Comparison of ENCODE assay signal across 9 cellular contexts in the genomic region with DNA sequence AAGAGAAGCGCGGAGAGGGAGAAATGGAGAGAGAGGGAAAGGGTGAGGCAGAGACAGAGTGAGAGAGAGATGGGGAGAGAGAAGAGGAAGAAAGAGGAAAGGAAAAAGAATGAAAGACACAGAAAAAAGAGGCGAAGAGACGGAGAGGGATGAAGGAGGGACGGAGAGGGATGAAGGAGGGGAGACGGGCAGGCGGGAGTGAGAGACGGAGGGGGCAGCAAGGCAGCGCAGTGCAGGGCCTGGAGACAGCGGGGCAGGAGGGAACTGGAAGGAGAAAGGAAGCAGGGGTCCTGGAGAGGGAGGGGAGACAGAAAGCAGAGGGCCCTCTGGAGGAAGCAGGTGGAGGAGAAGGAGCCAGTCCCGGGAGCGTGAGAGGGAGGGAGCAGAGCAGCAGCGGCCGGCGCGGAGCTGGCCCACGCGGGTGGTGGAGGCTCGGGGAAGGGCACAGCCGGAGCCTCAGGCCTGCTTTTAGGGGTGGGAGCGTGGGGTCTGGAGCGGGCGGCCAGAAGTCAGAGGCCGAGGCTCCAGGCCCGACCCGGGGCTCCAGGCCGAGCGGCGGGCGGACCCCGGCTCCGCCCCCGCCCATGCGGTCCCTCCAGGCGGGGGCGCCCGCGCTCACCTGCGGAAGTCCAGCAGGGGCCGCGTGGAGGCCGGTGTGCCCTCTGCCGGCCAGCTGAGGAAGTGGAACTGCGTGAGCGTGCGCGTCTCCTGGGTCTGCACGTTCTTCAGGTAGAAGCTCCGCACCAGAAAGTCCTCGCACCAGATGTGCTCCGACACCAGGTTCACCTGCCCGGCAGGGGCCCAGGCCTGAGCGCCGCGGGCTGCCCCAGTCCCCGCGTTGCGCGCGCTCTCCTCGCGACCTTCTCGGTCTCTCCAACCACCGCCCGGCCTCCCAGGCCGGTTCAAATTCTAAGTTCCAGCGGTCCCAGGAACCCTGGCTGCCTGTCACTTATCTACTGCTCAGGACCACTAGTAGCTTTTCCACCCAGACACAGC. TPM values are rescaled to one million over a fixed set of nuclear protein-coding genes. Genes with fewer than 3 reads are reported as not detected.
DNase-seq lines count a peak whose midpoint lies in the region; ATAC-seq and TF ChIP-seq lines count a peak whose summit lies in the region.
"Had no signal": no experiment of that assay in that cellular context is flagged by ENCODE, and none has a peak within 500 bp of the region (broad histone marks: within the 10 kb centered on the region; RNA-seq: fewer than 3 reads in every experiment).

No MANE protein-coding gene starts in this region.

- peak overlapping the region; percentile 55 to 100 (median 90) for H3K27ac ChIP-seq in dorsolateral prefrontal cortex
- peak overlapping the region; percentile 71 for H3K27ac ChIP-seq in lower lobe of right lung

- no peaks in the 10 kb centered on the region for H3K36me3 ChIP-seq in lower lobe of right lung

- peak overlapping the region; percentile 47 for H3K4me3 ChIP-seq in AG09309 (ENCODE audit: control insufficient read depth, low read depth, low read length)
- H3K4me3 ChIP-seq in dorsolateral prefrontal cortex: peak overlapping the region; percentile 29 to 79 (median 62)
- peak overlapping the region; percentile 61 for H3K4me3 ChIP-seq in lower lobe of right lung

- intact Hi-C loops in dorsolateral prefrontal cortex (cut with DNase I): loop anchor here (1.0 to 5.0 kb wide), 6 partner anchors 16 to 132 kb away; a partner anchor contains a TSS
- intact Hi-C loops in lower lobe of right lung (cut with DNase I): no loop called here

- H3K27me3 ChIP-seq in dorsolateral prefrontal cortex (no peaks in the 10 kb centered on the region), lower lobe of right lung (ENCODE audit: low read depth) (peaks cover 8% of the 10 kb centered on the region)

- H3K4me1 ChIP-seq in lower lobe of right lung: peaks cover 23% of the 10 kb centered on the region

- H3K9me3 ChIP-seq in lower lobe of right lung: no peaks in the 10 kb centered on the region

- DNase-seq in AG09309 (ENCODE audit: low read depth): no peak
- DNase-seq in NCI-H345 treated with DMSO at 0.1 percent for 48 hours (lab: John Stamatoyannopoulos, UW; ENCODE audit: unreplicated experiment): peak; percentile 75
- DNase-seq in activated CD4-positive, alpha-beta T cell treated with anti-CD3 and anti-CD28 coated beads, Interleukin-2, amount 50 U/mL, for 1 hour: peak; percentile 88
- peak; percentile 77 to 89 (median 82) for DNase-seq in dorsolateral prefrontal cortex
- peak; percentile 93 for DNase-seq in lower lobe of right lung
- DNase-seq in stimulated activated CD4-positive, alpha-beta T cell treated with anti-CD3 and anti-CD28 coated beads, TNF-alpha, amount 100 ng/mL, for 24 hours (ENCODE audit: low read depth in 3 of 3): peak; percentile 78 to 89 (median 81)

- ATAC-seq in GM18868 (IDR thresholded peaks at IDR 0.05; ENCODE audit: unreplicated experiment): peak; percentile 89
- peak; percentile 90 for ATAC-seq in HG03097 (IDR thresholded peaks at IDR 0.05; ENCODE audit: low FRiP score, unreplicated experiment)
- peak; percentile 96 to 97 for ATAC-seq in lower lobe of right lung

- TF ChIP-seq CTCF in AG09309 (IDR thresholded peaks at IDR 0.05; ENCODE audit: control insufficient read depth, insufficient read depth, low read depth, low read length, missing control alignments): peak; percentile 87
- peak; percentile 78 to 100 (median 100) for TF ChIP-seq CTCF in dorsolateral prefrontal cortex (IDR thresholded peaks at IDR 0.05 in 54 of 56, conservative IDR thresholded peaks at IDR 0.05 in 2 of 56; ENCODE audit: low read depth in 1 of 56, partially characterized antibody in 56 of 56)
- peak; percentile 99 for TF ChIP-seq CTCF in lower lobe of right lung (IDR thresholded peaks at IDR 0.05)

RNA-seq across cellular contexts. Expression of a gene that starts 14.5 kb away (rescaled TPM):
- total RNA-seq in dorsolateral prefrontal cortex: 100 to 1,000 TPM in 119 of 120 experiments, 10 to 100 TPM in 1; 85.5 to 353 (median 259) TPM
- not detected for total RNA-seq in lower lobe of right lung
- total RNA-seq: T-helper 1 cell treated with Interleukin-12 subunit alpha and Interleukin-12 subunit beta and Interleukin-4 antibody, amounts not matched to agents 30 ng/mL and 1 ng/mL, for 36 hours had no signal

RNA-seq across cellular contexts. Expression of a gene that starts 15.5 kb away (rescaled TPM):
- total RNA-seq in dorsolateral prefrontal cortex: 100 to 1,000 TPM; 197 to 638 (median 283) TPM
- 76.6 TPM for total RNA-seq in lower lobe of right lung

RNA-seq across cellular contexts. Expression of a gene that starts 37.9 kb away (rescaled TPM):
- 1 to 10 TPM in 88 of 120 experiments, under 1 TPM in 12, not detected in 20; 0.72 to 5.7 (median 1.9) TPM for total RNA-seq in dorsolateral prefrontal cortex
- not detected for total RNA-seq in lower lobe of right lung
- total RNA-seq: T-helper 1 cell treated with Interleukin-12 subunit alpha and Interleukin-12 subunit beta and Interleukin-4 antibody, amounts not matched to agents 30 ng/mL and 1 ng/mL, for 36 hours had no signal

RNA-seq across cellular contexts. Expression of a gene that starts 40.9 kb away (rescaled TPM):
- 100 to 1,000 TPM in 118 of 120 experiments, 10 to 100 TPM in 2; 85.5 to 377 (median 243) TPM for total RNA-seq in dorsolateral prefrontal cortex
- 35.0 TPM for total RNA-seq in lower lobe of right lung

RNA-seq across cellular contexts. Expression of a gene that starts 41.6 kb away (rescaled TPM):
- total RNA-seq in dorsolateral prefrontal cortex (under 1 TPM in 7 of 120 experiments, not detected in 113; 0.36 to 0.56 (median 0.42) TPM), lower lobe of right lung (3.5 TPM)

Comparison
In these comparisons a context has a peak if more than half of its experiments do, and no peak if none do; other contexts are left out.
1. RNA of a gene that starts 14.5 kb away (total RNA-seq): 85.5 to 353 TPM in dorsolateral prefrontal cortex; not detected in lower lobe of right lung (single experiment); every median in the first group is over 10 times any median in the second.
2. Peak in every context shown above with its lines, with median percentiles within 50 percentile points of each other: H3K4me3 ChIP-seq, CTCF ChIP-seq and ATAC-seq.